Comparison of ENCODE assay signal across 22 cellular contexts in genomic region chr20:13775867-13776266, GRCh38. TPM values are rescaled to one million over a fixed set of nuclear protein-coding genes. Genes with fewer than 3 reads are reported as not detected.
DNase-seq lines count a peak whose midpoint lies in the region; ATAC-seq, FAIRE-seq and TF ChIP-seq lines count a peak whose summit lies in the region.
"Had no signal": no experiment of that assay in that cellular context is flagged by ENCODE, and none has a peak within 500 bp of the region (broad histone marks: within the 10 kb centered on the region; RNA-seq: fewer than 3 reads in every experiment).

No MANE protein-coding gene starts in this region.

- no peak overlapping the region for H2AFZ ChIP-seq in HepG2 (ENCODE audit: low read length)

- POLR2A ChIA-PET in activated CD4-positive, alpha-beta T cell treated with anti-CD3 and anti-CD28 coated beads for 36 hours (lab: Charles Lee) = no interaction called here
- POLR2A ChIA-PET in HepG2 (lab: Yijun Ruan, JAX) = interaction anchor here (1.9 kb wide), 1 partner anchor 9 kb away, joined by 11 read pairs; the partner anchor contains the start of genes ESF1 and NDUFAF5

- WGBS in HepG2 (ENCODE audit: low lambda C conversion rate) = 96% methylated on average over 4 of the region's 4 CpGs
- WGBS in right lobe of liver (ENCODE audit: insufficient coverage, low coverage, low lambda C conversion rate, missing lambda C conversion rate) = 76% methylated on average over 4 of the region's 4 CpGs

- in situ Hi-C loops in HepG2 (cut with HindIII; ENCODE audit: extremely low pct_ligation_motif_present, low pct_unique_long_range_greater_than_20kb) = no loop called here
- in situ Hi-C loops in gastrocnemius medialis (cut with MboI; ENCODE audit: low sequenced_read_pairs in 4 of 4) = loop anchor here in 2 of 4 donors (10.0 kb wide), 1 partner anchor 661 kb away; no protein-coding TSS in a partner anchor

- no peak for TF ChIP-seq POLR2A in HepG2 (IDR thresholded peaks at IDR 0.05; ENCODE audit: insufficient read depth in 1 of 2, low read depth in 2 of 2, low read length in 2 of 2)
- no peak for TF ChIP-seq POLR2A in right lobe of liver (IDR thresholded peaks at IDR 0.05)
- TF ChIP-seq POLR2A in gastrocnemius medialis (IDR thresholded peaks at IDR 0.05) = no peak

- H3K9ac ChIP-seq in HepG2 (ENCODE audit: insufficient read depth, low read depth, low read length) = no peak overlapping the region
- H3K9ac ChIP-seq: BLaER1 had no signal

- H3K27me3 ChIP-seq in HepG2 (ENCODE audit: control insufficient read depth in 1 of 2, insufficient read depth in 2 of 2, low read length in 2 of 2) (no peaks in the 10 kb centered on the region), right lobe of liver (no peaks in the 10 kb centered on the region), gastrocnemius medialis (no peaks in the 10 kb centered on the region)
- H3K27me3 ChIP-seq: BLaER1 had no signal

- H3K4me3 ChIP-seq in HepG2 (replicated peaks in 1 of 3; ENCODE audit: insufficient read depth in 1 of 3, low read depth in 2 of 3, low read length in 3 of 3) (no peak overlapping the region), right lobe of liver (no peak overlapping the region), gastrocnemius medialis (no peak overlapping the region)
- H3K4me3 ChIP-seq: BLaER1, K562 had no signal

- TF ChIP-seq CTCF in HepG2 (CRISPR knock-in tag; IDR thresholded peaks at IDR 0.05) (no peak), right lobe of liver (IDR thresholded peaks at IDR 0.05) (no peak), gastrocnemius medialis (IDR thresholded peaks at IDR 0.05 in 4 of 5, conservative IDR thresholded peaks at IDR 0.05 in 1 of 5) (no peak), D721Med (IDR thresholded peaks at IDR 0.05; ENCODE audit: insufficient read depth, missing control alignments) (no peak)

- H3K4me1 ChIP-seq in HepG2 (ENCODE audit: insufficient read depth, low read length) (peaks cover 13% of the 10 kb centered on the region), right lobe of liver (no peaks in the 10 kb centered on the region), gastrocnemius medialis (peaks cover 0 to 5% of the 10 kb centered on the region in 2 donors)

- BruUV-seq in HepG2 (replicated peaks; lab: Mats Ljungman, UMichigan) = no TSS peak

- H3K36me3 ChIP-seq in HepG2 (replicated peaks in 1 of 2; ENCODE audit: control insufficient read depth in 1 of 2, insufficient read depth in 2 of 2, low read length in 2 of 2) = peaks cover 21 to 83% of the 10 kb centered on the region in 2 experiments
- H3K36me3 ChIP-seq in right lobe of liver = peaks cover 0 to 60% (median 15%) of the 10 kb centered on the region in 4 donors
- peaks cover 0 to 55% of the 10 kb centered on the region in 2 donors for H3K36me3 ChIP-seq in gastrocnemius medialis

- intact Hi-C loops in activated CD4-positive, alpha-beta T cell treated with anti-CD3 and anti-CD28 coated beads for 36 hours (cut with DNase I, micrococcal nuclease) = no loop called here
- intact Hi-C loops in HepG2 (cut with micrococcal nuclease; ENCODE audit: unreplicated experiment) (no loop called here), right lobe of liver (cut with DNase I) (no loop called here), gastrocnemius medialis (cut with DNase I; ENCODE audit: low total_unique reads) (no loop called here)

- H3K27ac Mint-ChIP-seq in activated CD4-positive, alpha-beta T cell treated with anti-CD3 and anti-CD28 coated beads for 36 hours = peak overlapping the region; percentile 12
- peak overlapping the region; percentile 81 for H3K27ac Mint-ChIP-seq in T-helper 17 cell
- H3K27ac Mint-ChIP-seq in stimulated activated memory B cell treated with anti-CD40 and anti-IgM and Interleukin-4, amounts not matched to agents 10 μg/mL and 1 μg/mL and 100 μg/mL, for 72 hours = peak overlapping the region; percentile 5
- H3K27ac Mint-ChIP-seq: CD8-positive, alpha-beta T cell had no signal

- peaks cover 56% of the 10 kb centered on the region for H3K36me3 Mint-ChIP-seq in activated CD4-positive, alpha-beta T cell treated with anti-CD3 and anti-CD28 coated beads for 36 hours (ENCODE audit: low read depth)
- H3K36me3 Mint-ChIP-seq in T-helper 17 cell (ENCODE audit: low read depth) = peaks cover 14% of the 10 kb centered on the region
- peaks cover 57% of the 10 kb centered on the region for H3K36me3 Mint-ChIP-seq in stimulated activated memory B cell treated with anti-CD40 and anti-IgM and Interleukin-4, amounts not matched to agents 10 μg/mL and 1 μg/mL and 100 μg/mL, for 72 hours

- no peak overlapping the region for H3K27ac ChIP-seq in HepG2 (ENCODE audit: extremely low read length, insufficient read depth, low read length)
- no peak overlapping the region for H3K27ac ChIP-seq in right lobe of liver
- H3K27ac ChIP-seq in gastrocnemius medialis = no peak overlapping the region
- H3K27ac ChIP-seq: BLaER1 had no signal

- ATAC-seq in activated CD4-positive, alpha-beta T cell treated with anti-CD3 and anti-CD28 coated beads for 36 hours = no peak
- no peak for ATAC-seq in HepG2
- ATAC-seq in right lobe of liver = no peak
- ATAC-seq in T-helper 17 cell = no peak
- no peak for ATAC-seq in stimulated activated memory B cell treated with anti-CD40 and anti-IgM and Interleukin-4, amounts not matched to agents 10 μg/mL and 1 μg/mL and 100 μg/mL, for 72 hours
- no peak for ATAC-seq in gastrocnemius medialis
- ATAC-seq: CD8-positive, alpha-beta T cell; K562; Right ventricle myocardium inferior had no signal

- CTCF ChIA-PET in activated CD4-positive, alpha-beta T cell treated with anti-CD3 and anti-CD28 coated beads for 36 hours (lab: Charles Lee) = interaction anchor here (0.9 to 3.3 kb wide), 3 partner anchors 9 to 12 kb away, joined by 3 to 12 read pairs (median 5); partner anchors contain the start of genes ESF1 and NDUFAF5
- CTCF ChIA-PET in HepG2 (lab: Yijun Ruan, JAX; ENCODE audit: low intra/inter-chr PET ratio, low total read pairs) = no interaction called here

- no peaks in the 10 kb centered on the region for H3K9me3 Mint-ChIP-seq in activated CD4-positive, alpha-beta T cell treated with anti-CD3 and anti-CD28 coated beads for 36 hours (ENCODE audit: low read depth)
- H3K9me3 Mint-ChIP-seq in stimulated activated memory B cell treated with anti-CD40 and anti-IgM and Interleukin-4, amounts not matched to agents 10 μg/mL and 1 μg/mL and 100 μg/mL, for 72 hours = no peaks in the 10 kb centered on the region
- H3K9me3 Mint-ChIP-seq: CD8-positive, alpha-beta T cell had no signal

- no peak overlapping the region for H3K4me3 Mint-ChIP-seq in activated CD4-positive, alpha-beta T cell treated with anti-CD3 and anti-CD28 coated beads for 36 hours
- no peak overlapping the region for H3K4me3 Mint-ChIP-seq in T-helper 17 cell
- H3K4me3 Mint-ChIP-seq in stimulated activated memory B cell treated with anti-CD40 and anti-IgM and Interleukin-4, amounts not matched to agents 10 μg/mL and 1 μg/mL and 100 μg/mL, for 72 hours = no peak overlapping the region
- H3K4me3 Mint-ChIP-seq: CD8-positive, alpha-beta T cell had no signal

- TF ChIP-seq RAD21 in HepG2 (CRISPR knock-in tag; IDR thresholded peaks at IDR 0.05) = no peak

- TF ChIP-seq EP300 in HepG2 (IDR thresholded peaks at IDR 0.05; ENCODE audit: low read depth in 2 of 2, low read length in 2 of 2) (no peak), HepG2 (CRISPR knock-in tag; IDR thresholded peaks at IDR 0.05; ENCODE audit: borderline replicate concordance) (no peak)

- no peaks in the 10 kb centered on the region for H3K9me3 ChIP-seq in HepG2 (ENCODE audit: low read length)
- no peaks in the 10 kb centered on the region for H3K9me3 ChIP-seq in right lobe of liver
- H3K9me3 ChIP-seq in T-helper 17 cell (ENCODE audit: control insufficient read depth, low read length, poor library complexity, severe bottlenecking) = no peaks in the 10 kb centered on the region
- H3K9me3 ChIP-seq in gastrocnemius medialis = no peaks in the 10 kb centered on the region
- H3K9me3 ChIP-seq: BLaER1 had no signal

- peaks cover 4% of the 10 kb centered on the region; the same call in 1 of the 2 replicates for H4K20me1 ChIP-seq in HepG2 (ENCODE audit: insufficient read depth, low read length)

- no peak for DNase-seq in activated CD4-positive, alpha-beta T cell treated with anti-CD3 and anti-CD28 coated beads for 36 hours
- DNase-seq in activated CD4-positive, alpha-beta T cell treated with anti-CD3 and anti-CD28 coated beads, Interleukin-2, amount 50 U/mL, for 4 hours = no peak
- DNase-seq in HepG2 (ENCODE audit: low spot score) = no peak
- DNase-seq in right lobe of liver = no peak
- no peak for DNase-seq in T-helper 17 cell
- no peak for DNase-seq in gastrocnemius medialis
- DNase-seq in D721Med (ENCODE audit: insufficient read length, low spot score) = no peak
- DNase-seq: 8988T; Calu3; CD8-positive, alpha-beta T cell; NCI-H1105 treated with DMSO at 0.1 percent for 48 hours; NCI-H1694; NCI-H2081 treated with DMSO at 0.1 percent for 48 hours; NCI-H510A; NCI-H748 treated with DMSO at 0.1 percent for 48 hours; NK-92 treated with Interleukin-12 subunit alpha and Interleukin-12 subunit beta, amount 100 ng/mL, for 24 hours had no signal

- peaks cover 12% of the 10 kb centered on the region for H3K79me2 ChIP-seq in HepG2 (ENCODE audit: insufficient read depth, low read length)

- no peaks in the 10 kb centered on the region for H3K27me3 Mint-ChIP-seq in activated CD4-positive, alpha-beta T cell treated with anti-CD3 and anti-CD28 coated beads for 36 hours
- H3K27me3 Mint-ChIP-seq in T-helper 17 cell = no peaks in the 10 kb centered on the region
- H3K27me3 Mint-ChIP-seq in stimulated activated memory B cell treated with anti-CD40 and anti-IgM and Interleukin-4, amounts not matched to agents 10 μg/mL and 1 μg/mL and 100 μg/mL, for 72 hours = no peaks in the 10 kb centered on the region

- H3K4me1 Mint-ChIP-seq in activated CD4-positive, alpha-beta T cell treated with anti-CD3 and anti-CD28 coated beads for 36 hours = peaks cover 39% of the 10 kb centered on the region
- peaks cover 17% of the 10 kb centered on the region for H3K4me1 Mint-ChIP-seq in T-helper 17 cell
- H3K4me1 Mint-ChIP-seq in stimulated activated memory B cell treated with anti-CD40 and anti-IgM and Interleukin-4, amounts not matched to agents 10 μg/mL and 1 μg/mL and 100 μg/mL, for 72 hours = peaks cover 38% of the 10 kb centered on the region

- no peak overlapping the region for H3K4me2 ChIP-seq in HepG2 (ENCODE audit: low read depth, low read length)
- H3K4me2 ChIP-seq: BLaER1 had no signal

- FAIRE-seq in HepG2 (lab: Jason Lieb, UNC) (no peak), D721Med (lab: Jason Lieb, UNC) (no peak)
- FAIRE-seq: H1, K562, RCC 7860 had no signal

RNA-seq across cellular contexts. Expression of gene ESF1, which starts 8.9 kb away (rescaled TPM):
- 10 to 100 TPM; 22.0 to 23.1 TPM for total RNA-seq in activated CD4-positive, alpha-beta T cell treated with anti-CD3 and anti-CD28 coated beads for 36 hours
- 66.9 and 95.1 TPM in 2 replicates for total RNA-seq in HepG2 (2016; rRNA removed; fragmentation: Illumina TruSeq; extraction: Trizol)
- total RNA-seq in HepG2 (2016; cell fraction: cytosol; rRNA removed; fragmentation: Illumina TruSeq; extraction: Trizol; ENCODE audit: low read depth) = 7.5 and 9.0 TPM in 2 replicates
- 68.6 and 90.2 TPM in 2 replicates for total RNA-seq in HepG2 (2016; cell fraction: insoluble cytoplasmic fraction; rRNA removed; fragmentation: Illumina TruSeq; extraction: Trizol)
- total RNA-seq in HepG2 (2016; cell fraction: membrane; rRNA removed; fragmentation: Illumina TruSeq; extraction: Trizol) = 13.8 and 18.1 TPM in 2 replicates
- 67.2 and 79.2 TPM in 2 replicates for total RNA-seq in HepG2 (2016; cell fraction: nucleus; rRNA removed; fragmentation: Illumina TruSeq; extraction: Trizol)
- polyA plus RNA-seq in HepG2 (2011; rRNA removed) = 5.7 and 7.3 TPM in 2 replicates
- polyA plus RNA-seq in HepG2 (2011; cell fraction: cytosol; rRNA removed) = 1.7 and 2.7 TPM in 2 replicates
- polyA plus RNA-seq in HepG2 (2011; cell fraction: nucleus; rRNA removed) = 2.5 and 5.8 TPM in 2 replicates
- 34.6 and 44.9 TPM in 2 replicates for polyA plus RNA-seq in HepG2 (2012)
- 1.00 and 1.2 TPM in 2 replicates for polyA plus RNA-seq in HepG2 (2016; cell fraction: cytosol; fragmentation: Illumina TruSeq; extraction: Trizol; ENCODE audit: low read depth)
- 69.7 and 73.1 TPM in 2 replicates for polyA plus RNA-seq in HepG2 (2016; cell fraction: insoluble cytoplasmic fraction; fragmentation: Illumina TruSeq; extraction: Trizol; ENCODE audit: low read depth)
- 3.0 and 3.7 TPM in 2 replicates for polyA plus RNA-seq in HepG2 (2016; cell fraction: membrane; fragmentation: Illumina TruSeq; extraction: Trizol; ENCODE audit: low read depth)
- polyA plus RNA-seq in HepG2 (2016; cell fraction: nucleus; fragmentation: Illumina TruSeq; extraction: Trizol; ENCODE audit: insufficient read depth, low read depth) = 61.2 and 66.0 TPM in 2 replicates
- 0.32 and 0.37 TPM in 2 replicates for polyA minus RNA-seq in HepG2 (2011; rRNA and poly(A)+ RNA removed; ENCODE audit: low replicate concordance)
- 10.5 and 11.4 TPM in 2 replicates for polyA minus RNA-seq in HepG2 (2011; cell fraction: cytosol; rRNA and poly(A)+ RNA removed)
- polyA minus RNA-seq in HepG2 (2011; cell fraction: nucleus; rRNA and poly(A)+ RNA removed) = 47.6 and 49.1 TPM in 2 replicates
- 1 to 10 TPM; 4.4 to 8.9 (median 6.9) TPM for total RNA-seq in right lobe of liver
- total RNA-seq in T-helper 17 cell = 1 to 10 TPM; 8.3 to 9.6 TPM
- total RNA-seq in gastrocnemius medialis = 10 to 100 TPM in 3 of 4 donors, 1 to 10 TPM in 1; 8.6 to 12.2 (median 10.8) TPM

RNA-seq across cellular contexts. Expression of gene NDUFAF5, which starts 9.0 kb away (rescaled TPM):
- total RNA-seq in activated CD4-positive, alpha-beta T cell treated with anti-CD3 and anti-CD28 coated beads for 36 hours = 10 to 100 TPM; 22.0 to 24.3 TPM
- total RNA-seq in HepG2 (2016; rRNA removed; fragmentation: Illumina TruSeq; extraction: Trizol) = 66.7 and 86.0 TPM in 2 replicates
- total RNA-seq in HepG2 (2016; cell fraction: cytosol; rRNA removed; fragmentation: Illumina TruSeq; extraction: Trizol; ENCODE audit: low read depth) = 30.8 and 32.0 TPM in 2 replicates
- 74.9 and 86.0 TPM in 2 replicates for total RNA-seq in HepG2 (2016; cell fraction: insoluble cytoplasmic fraction; rRNA removed; fragmentation: Illumina TruSeq; extraction: Trizol)
- 50.4 and 54.3 TPM in 2 replicates for total RNA-seq in HepG2 (2016; cell fraction: membrane; rRNA removed; fragmentation: Illumina TruSeq; extraction: Trizol)
- 91.1 and 92.0 TPM in 2 replicates for total RNA-seq in HepG2 (2016; cell fraction: nucleus; rRNA removed; fragmentation: Illumina TruSeq; extraction: Trizol)
- 18.7 and 23.1 TPM in 2 replicates for polyA plus RNA-seq in HepG2 (2011; rRNA removed)
- polyA plus RNA-seq in HepG2 (2011; cell fraction: cytosol; rRNA removed) = 10.1 and 15.3 TPM in 2 replicates
- polyA plus RNA-seq in HepG2 (2011; cell fraction: nucleus; rRNA removed) = 20.9 and 31.1 TPM in 2 replicates
- polyA plus RNA-seq in HepG2 (2012) = 27.5 and 36.0 TPM in 2 replicates
- polyA plus RNA-seq in HepG2 (2016; cell fraction: cytosol; fragmentation: Illumina TruSeq; extraction: Trizol; ENCODE audit: low read depth) = 19.8 and 21.6 TPM in 2 replicates
- polyA plus RNA-seq in HepG2 (2016; cell fraction: insoluble cytoplasmic fraction; fragmentation: Illumina TruSeq; extraction: Trizol; ENCODE audit: low read depth) = 63.1 and 68.5 TPM in 2 replicates
- 22.7 and 26.9 TPM in 2 replicates for polyA plus RNA-seq in HepG2 (2016; cell fraction: membrane; fragmentation: Illumina TruSeq; extraction: Trizol; ENCODE audit: low read depth)
- 87.8 and 109 TPM in 2 replicates for polyA plus RNA-seq in HepG2 (2016; cell fraction: nucleus; fragmentation: Illumina TruSeq; extraction: Trizol; ENCODE audit: insufficient read depth, low read depth)
- polyA minus RNA-seq in HepG2 (2011; rRNA and poly(A)+ RNA removed; ENCODE audit: low replicate concordance) = 4.9 and 6.3 TPM in 2 replicates
- polyA minus RNA-seq in HepG2 (2011; cell fraction: cytosol; rRNA and poly(A)+ RNA removed) = 8.4 and 9.1 TPM in 2 replicates
- 107 and 108 TPM in 2 replicates for polyA minus RNA-seq in HepG2 (2011; cell fraction: nucleus; rRNA and poly(A)+ RNA removed)
- total RNA-seq in right lobe of liver = 10 to 100 TPM in 5 of 6 experiments, 1 to 10 TPM in 1; 9.8 to 15.9 (median 11.7) TPM
- 10 to 100 TPM; 30.9 to 55.4 TPM for total RNA-seq in T-helper 17 cell
- 10 to 100 TPM; 14.5 to 33.6 (median 16.8) TPM for total RNA-seq in gastrocnemius medialis

Comparison
In these comparisons a context has a peak if more than half of its experiments do, and no peak if none do; other contexts are left out.
1. H3K27ac Mint-ChIP-seq: peak in every context shown above with its lines; median percentile 81 in T-helper 17 cell; 12 in activated CD4-positive, alpha-beta T cell treated with anti-CD3 and anti-CD28 coated beads for 36 hours; 5 in stimulated activated memory B cell treated with anti-CD40 and anti-IgM and Interleukin-4, amounts not matched to agents 10 μg/mL and 1 μg/mL and 100 μg/mL, for 72 hours.